Comparison of ENCODE assay signal across 1 cellular context in genomic region chr6:42674343-42674742, GRCh38.
A peak's percentile ranks its signal among the peaks of the same experiment; 100 is the strongest.
TF ChIP-seq lines count a peak whose summit lies in the region.

No MANE protein-coding gene starts in this region.

TF ChIP-seq in HEK293, 187 proteins besides CTCF, POLR2A, EP300 and RAD21 (continued from another document):
- peak; percentile 76; the same call in 1 of the 2 replicates for TF ChIP-seq ZXDB (tag by site-specific recombination; IDR thresholded peaks at IDR 0.05)
- TF ChIP-seq MYNN (tag by site-specific recombination; IDR thresholded peaks at IDR 0.05; ENCODE audit: borderline replicate concordance) = peak; percentile 96
- peak; percentile 38; the same call in 1 of the 2 replicates for TF ChIP-seq PRDM6 (tag by site-specific recombination; IDR thresholded peaks at IDR 0.05)
- peak; percentile 61; the same call in 1 of the 2 replicates for TF ChIP-seq ZNF394 (tag by site-specific recombination; IDR thresholded peaks at IDR 0.05; ENCODE audit: borderline replicate concordance)
- TF ChIP-seq ZNF10 (tag by site-specific recombination; IDR thresholded peaks at IDR 0.05) = 0 out of 2 replicates have a peak, but pooled peaks have one; percentile 38
- TF ChIP-seq KLF8 (tag by site-specific recombination; IDR thresholded peaks at IDR 0.05) = peak; percentile 71
- peak; percentile 88 for TF ChIP-seq BCL11A (tag by site-specific recombination; IDR thresholded peaks at IDR 0.05; ENCODE audit: low read depth)
- 0 out of 2 replicates have a peak, but pooled peaks have one; percentile 8 for TF ChIP-seq ZNF664 (tag by site-specific recombination; IDR thresholded peaks at IDR 0.05)
- 0 out of 2 replicates have a peak, but pooled peaks have one; percentile 24 for TF ChIP-seq OSR2 (tag by site-specific recombination; IDR thresholded peaks at IDR 0.05)
- TF ChIP-seq ZNF629 (tag by site-specific recombination; IDR thresholded peaks at IDR 0.05) = peak; percentile 70; the same call in 1 of the 2 replicates
- TF ChIP-seq ZNF449 (tag by site-specific recombination; IDR thresholded peaks at IDR 0.05) = peak; percentile 39; the same call in 1 of the 2 replicates
- TF ChIP-seq INSM2 (tag by site-specific recombination; IDR thresholded peaks at IDR 0.05) = peak; percentile 81
- TF ChIP-seq ZNF843 (tag by site-specific recombination; IDR thresholded peaks at IDR 0.05) = peak; percentile 83
- 0 out of 2 replicates have a peak, but pooled peaks have one; percentile 43 for TF ChIP-seq KLF10 (tag by site-specific recombination; IDR thresholded peaks at IDR 0.05)
